18 cellular contexts compared by ENCODE assay signal in the genomic region with DNA sequence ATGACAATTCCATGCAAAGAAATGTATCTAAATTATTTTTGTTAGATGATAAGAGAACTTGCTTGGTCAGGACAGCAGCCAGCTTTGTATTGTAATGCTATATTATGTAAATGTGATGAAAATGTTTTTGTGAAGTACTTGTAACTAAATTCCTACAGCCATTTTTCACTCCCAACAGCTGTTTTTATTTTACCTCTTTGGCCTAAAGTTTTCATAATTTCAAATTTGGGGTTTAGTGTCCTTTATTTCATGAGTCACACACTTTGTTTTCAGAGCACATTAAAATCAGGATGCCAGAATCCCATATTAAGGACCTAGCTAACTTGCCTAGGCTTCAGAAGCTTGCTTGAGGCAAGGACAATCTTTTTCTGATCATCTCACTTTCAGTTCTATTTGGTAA.
A peak's percentile ranks its signal among the peaks of the same experiment; 100 is the strongest.
DNase-seq lines count a peak whose midpoint lies in the region; ATAC-seq and TF ChIP-seq lines count a peak whose summit lies in the region.
"Had no signal": no experiment of that assay in that cellular context is flagged by ENCODE, and none has a peak within 500 bp of the region (broad histone marks: within the 10 kb centered on the region; RNA-seq: fewer than 3 reads in every experiment).

No MANE protein-coding gene starts in this region.

- H3K9ac ChIP-seq in muscle layer of colon (ENCODE audit: low read length): no peak overlapping the region

- H3K9me3 ChIP-seq in Panc1 (ENCODE audit: control insufficient read depth, insufficient read depth, low read depth, low read length) (no peaks in the 10 kb centered on the region), muscle layer of colon (ENCODE audit: low read length) (no peaks in the 10 kb centered on the region), tibial artery (no peaks in the 10 kb centered on the region)
- H3K9me3 ChIP-seq: pancreas had no signal

- no peaks in the 10 kb centered on the region for H3K27me3 ChIP-seq in Panc1 (ENCODE audit: control insufficient read depth, insufficient read depth, low read length)
- H3K27me3 ChIP-seq in muscle layer of colon (ENCODE audit: control insufficient read depth in 1 of 2, insufficient read depth in 2 of 2, low read length in 2 of 2): no peaks in the 10 kb centered on the region
- H3K27me3 ChIP-seq in tibial artery: no peaks in the 10 kb centered on the region
- H3K27me3 ChIP-seq: pancreas had no signal

- POLR2A ChIA-PET in Panc1 (lab: Charles Lee): no interaction called here

- intact Hi-C loops in Panc1 (cut with micrococcal nuclease; ENCODE audit: unreplicated experiment): loop anchor here (10.0 kb wide), 1 partner anchor 283 kb away; no protein-coding TSS in a partner anchor
- intact Hi-C loops in tibial artery (cut with DNase I; ENCODE audit: low total_unique reads): loop anchor here (10.0 kb wide), 1 partner anchor 63 kb away; no protein-coding TSS in a partner anchor

- H3K27ac ChIP-seq in Panc1 (ENCODE audit: low read length) (no peak overlapping the region), muscle layer of colon (ENCODE audit: low read depth, low read length) (peak overlapping the region; percentile 32), tibial artery (peak overlapping the region; percentile 61 to 64)
- H3K27ac ChIP-seq: pancreas had no signal

- BruUV-seq in Panc1 (replicated peaks; lab: Mats Ljungman, UMichigan): TSS peak; percentile 5

- TF ChIP-seq CTCF in AG10803 (conservative IDR thresholded peaks at IDR 0.05; ENCODE audit: low read length) (no peak), Panc1 (IDR thresholded peaks at IDR 0.05) (no peak), tibial artery (IDR thresholded peaks at IDR 0.05) (no peak)

- no peak for ATAC-seq in Panc1
- ATAC-seq: activated T-cell treated with anti-CD3 and anti-CD28 coated beads, Interleukin-2, amount 50 U/mL, for 4 hours; pancreas; stimulated activated memory B cell treated with anti-CD40 and anti-IgM and Interleukin-4, amounts not matched to agents 10 μg/mL and 1 μg/mL and 100 μg/mL, for 72 hours had no signal

- no peak overlapping the region for H3K4me3 ChIP-seq in AG10803 (ENCODE audit: low read length)
- no peak overlapping the region for H3K4me3 ChIP-seq in Panc1 (ENCODE audit: low read depth in 2 of 2, low read length in 2 of 2)
- no peak overlapping the region for H3K4me3 ChIP-seq in muscle layer of colon (ENCODE audit: low read depth in 1 of 2, low read length in 2 of 2)
- H3K4me3 ChIP-seq in tibial artery: no peak overlapping the region
- H3K4me3 ChIP-seq: pancreas had no signal

- CTCF ChIA-PET in Panc1 (lab: Charles Lee): no interaction called here

- peaks cover 3% of the 10 kb centered on the region; the same call in 1 of the 2 replicates for H3K36me3 ChIP-seq in Panc1 (ENCODE audit: control insufficient read depth, insufficient read depth, low read length)
- H3K36me3 ChIP-seq in muscle layer of colon (ENCODE audit: insufficient read depth, low read length): peaks cover 20% of the 10 kb centered on the region
- H3K36me3 ChIP-seq in tibial artery: peaks cover 22 to 28% (median 28%) of the 10 kb centered on the region in 3 donors

- DNase-seq in AG10803 (ENCODE audit: low read depth) (peak; percentile 71), Panc1 (ENCODE audit: low read depth, low spot score) (no peak), tibial artery (no peak), medulla oblongata (ENCODE audit: extremely low spot score) (no peak), Kasumi-1 (lab: John Stamatoyannopoulos, UW) (no peak), 8988T (no peak), NCI-H2107 (lab: John Stamatoyannopoulos, UW) (no peak)
- DNase-seq: activated CD4-positive, alpha-beta T cell treated with anti-CD3 and anti-CD28 coated beads for 48 hours; activated gamma-delta T cell treated with Interleukin-2 at 50 U/mL for 16 hours; activated T-cell treated with anti-CD3 and anti-CD28 coated beads, Interleukin-2, amount 50 U/mL, for 4 hours; DND-41; head of caudate nucleus; NCI-H510A; pancreas; stimulated activated CD4-positive, alpha-beta T cell treated with anti-CD3 and anti-CD28 coated beads, Interleukin-12 subunit alpha, Interleukin-12 subunit beta, amount 100 ng/mL, for 4 hours; stimulated activated CD4-positive, alpha-beta T cell treated with anti-CD3 and anti-CD28 coated beads, Interleukin-4, amount 100 ng/mL, for 24 hours had no signal

- H3K4me1 ChIP-seq in Panc1 (ENCODE audit: control insufficient read depth, insufficient read depth, low read length): no peaks in the 10 kb centered on the region
- H3K4me1 ChIP-seq in muscle layer of colon (ENCODE audit: insufficient read depth, low read length): peaks cover 19% of the 10 kb centered on the region
- H3K4me1 ChIP-seq in tibial artery: peaks cover 0 to 76% (median 28%) of the 10 kb centered on the region in 4 donors
- H3K4me1 ChIP-seq: pancreas had no signal

- in situ Hi-C loops in Panc1 (cut with HindIII; ENCODE audit: low pct_unique_long_range_greater_than_20kb, low sequenced_read_pairs): no loop called here
